In genomic region chr5:55773057-55773456, GRCh38 we compare ENCODE assay signal across 15 cellular contexts.
A peak's percentile ranks its signal among the peaks of the same experiment; 100 is the strongest.
DNase-seq lines count a peak whose midpoint lies in the region; ATAC-seq, FAIRE-seq and TF ChIP-seq lines count a peak whose summit lies in the region.
"Had no signal": no experiment of that assay in that cellular context is flagged by ENCODE, and none has a peak within 500 bp of the region (broad histone marks: within the 10 kb centered on the region; RNA-seq: fewer than 3 reads in every experiment).

No MANE protein-coding gene starts in this region.

- DNase-seq in NCI-H510A treated with DMSO at 0.1 percent for 48 hours (lab: John Stamatoyannopoulos, UW) = peak; percentile 61
- no peak for DNase-seq in NCI-H510A (lab: John Stamatoyannopoulos, UW)
- peak; percentile 57 for DNase-seq in NCI-H748 (lab: John Stamatoyannopoulos, UW; ENCODE audit: unreplicated experiment)
- peak; percentile 94 for DNase-seq in foreskin melanocyte
- peak in 23 of 49 donors; percentile 1 to 60 (median 10) for DNase-seq in substantia nigra (lab: John Stamatoyannopoulos, UW)
- no peak for DNase-seq in NCI-H82 treated with DMSO at 0.1 percent for 48 hours (lab: John Stamatoyannopoulos, UW; ENCODE audit: unreplicated experiment)
- DNase-seq in RCC 7860 (ENCODE audit: low spot score) = no peak
- DNase-seq: activated B cell treated with CpG ODN at 0.5 μM for 24 hours, KG1, NCI-H524 had no signal

- FAIRE-seq in RCC 7860 (lab: Jason Lieb, UNC) = no peak
- FAIRE-seq: A204.1 had no signal

- no peak for TF ChIP-seq POLR2A in GM18505 (IDR thresholded peaks at IDR 0.05; ENCODE audit: borderline replicate concordance, extremely low read depth, insufficient read depth, insufficient read length)

- no peak for ATAC-seq in GM18505 (IDR thresholded peaks at IDR 0.05; ENCODE audit: unreplicated experiment)
- ATAC-seq: gastroesophageal sphincter had no signal

- H3K27ac ChIP-seq in substantia nigra (ENCODE audit: low read depth, low read length, poor library complexity, severe bottlenecking) = peak overlapping the region; percentile 84
- H3K27ac ChIP-seq: gastroesophageal sphincter, right atrium auricular region, vagina had no signal

Comparison
In these comparisons a context has a peak if more than half of its experiments do, and no peak if none do; other contexts are left out.
1. DNase-seq: peak in NCI-H510A treated with DMSO at 0.1 percent for 48 hours (single experiment), NCI-H748 (single experiment) and foreskin melanocyte (single experiment); none in NCI-H510A (single experiment), NCI-H82 treated with DMSO at 0.1 percent for 48 hours (single experiment) and RCC 7860 (single experiment).